3 cellular contexts compared by ENCODE assay signal in genomic region chr10:79181680-79182079, GRCh38.
TF ChIP-seq lines count a peak whose summit lies in the region.

No MANE protein-coding gene starts in this region.

TF ChIP-seq in A549, 52 proteins besides CTCF, POLR2A, EP300 and RAD21 (continued from another document):
- no peak for TF ChIP-seq TFCP2L1 (CRISPR knock-in tag; IDR thresholded peaks at IDR 0.05)
- no peak for TF ChIP-seq GATA3 (IDR thresholded peaks at IDR 0.05; ENCODE audit: borderline replicate concordance)

TF ChIP-seq in IMR-90, 13 proteins besides CTCF, POLR2A, EP300 and RAD21 (continued from another document):
- TF ChIP-seq ELK1 (IDR thresholded peaks at IDR 0.05; ENCODE audit: borderline replicate concordance, low read depth, low read length) (no peak), CHD1 (IDR thresholded peaks at IDR 0.05; ENCODE audit: low read depth, low read length) (no peak), MAFK (IDR thresholded peaks at IDR 0.05; ENCODE audit: low read depth, low read length) (no peak), MAZ (IDR thresholded peaks at IDR 0.05; ENCODE audit: borderline replicate concordance, low read depth, low read length) (no peak), SMC3 (IDR thresholded peaks at IDR 0.05; ENCODE audit: low read depth, low read length) (no peak), RFX5 (IDR thresholded peaks at IDR 0.05; ENCODE audit: low read depth, low read length) (no peak), FOS (IDR thresholded peaks at IDR 0.05; ENCODE audit: low read depth, low read length) (no peak), MXI1 (IDR thresholded peaks at IDR 0.05; ENCODE audit: borderline replicate concordance, low read depth, low read length) (no peak), USF2 (IDR thresholded peaks at IDR 0.05; ENCODE audit: low read depth, low read length) (no peak), RCOR1 (IDR thresholded peaks at IDR 0.05; ENCODE audit: insufficient replicate concordance, low read length) (no peak), NFE2L2 (IDR thresholded peaks at IDR 0.05; ENCODE audit: low read depth, low read length) (no peak)
TF ChIP-seq in IMR-90: peak in this region for 0.

TF ChIP-seq in neural cell, 6 proteins besides CTCF, POLR2A, EP300 and RAD21:
- TF ChIP-seq REST (IDR thresholded peaks at IDR 0.05; ENCODE audit: borderline replicate concordance): no peak
- TF ChIP-seq MXI1 (conservative IDR thresholded peaks at IDR 0.05; ENCODE audit: poor library complexity, severe bottlenecking): no peak
- no peak for TF ChIP-seq EZH2 (IDR thresholded peaks at IDR 0.05; ENCODE audit: borderline replicate concordance, insufficient read depth, low read length, poor library complexity, severe bottlenecking)
- TF ChIP-seq SMC3 (conservative IDR thresholded peaks at IDR 0.05; ENCODE audit: poor library complexity): no peak
- TF ChIP-seq TAF1 (IDR thresholded peaks at IDR 0.05; ENCODE audit: low read depth): no peak
- TF ChIP-seq POLR2AphosphoS5 (IDR thresholded peaks at IDR 0.05): no peak
